16 cellular contexts compared by ENCODE assay signal in the genomic region with DNA sequence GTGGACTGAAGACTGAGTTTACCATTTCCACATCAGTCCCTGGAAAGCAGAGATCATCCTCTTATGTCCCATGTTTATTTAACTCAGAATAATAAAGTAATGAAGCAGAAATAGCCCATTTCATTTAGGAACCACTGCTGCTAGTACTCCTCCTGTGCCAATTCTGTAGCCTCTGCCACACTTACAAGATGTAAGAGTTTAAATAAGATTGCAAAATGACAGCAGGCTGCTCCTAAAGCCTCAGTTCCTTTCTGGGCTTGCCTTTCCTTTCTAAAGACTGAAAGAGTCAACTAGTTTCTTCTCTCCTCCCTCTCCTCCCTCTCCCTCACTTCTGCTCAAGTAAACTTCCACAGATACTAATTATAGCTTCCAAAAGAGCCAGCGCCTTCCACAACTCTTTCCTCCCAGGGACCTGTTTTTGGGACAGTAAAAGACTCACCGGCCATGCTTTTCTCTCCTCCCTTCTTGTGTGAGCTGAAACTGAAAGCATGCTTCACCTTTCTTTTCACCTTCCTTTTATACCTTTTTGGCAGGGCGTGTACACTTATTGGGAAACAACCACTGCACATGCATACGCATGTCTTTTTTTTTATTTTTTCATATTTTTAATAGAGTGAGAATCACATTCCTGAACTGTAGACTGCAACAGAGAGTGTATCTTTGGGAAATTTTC. TPM values are rescaled to one million over a fixed set of nuclear protein-coding genes. Genes with fewer than 3 reads are reported as not detected.
DNase-seq lines count a peak whose midpoint lies in the region; ATAC-seq and TF ChIP-seq lines count a peak whose summit lies in the region.
"Had no signal": no experiment of that assay in that cellular context is flagged by ENCODE, and none has a peak within 500 bp of the region (broad histone marks: within the 10 kb centered on the region; RNA-seq: fewer than 3 reads in every experiment).

No MANE protein-coding gene starts in this region.

- no peak overlapping the region for H4K8ac ChIP-seq in mesenchymal stem cell (ENCODE audit: low read length)

- H3K4me2 ChIP-seq in mesenchymal stem cell (ENCODE audit: low read length, poor library complexity, severe bottlenecking): no peak overlapping the region

- H2AFZ ChIP-seq in mesenchymal stem cell (ENCODE audit: low read depth, low read length): no peak overlapping the region

- H3K79me1 ChIP-seq in mesenchymal stem cell (replicated peaks; ENCODE audit: low read length, poor library complexity, severe bottlenecking): no peaks in the 10 kb centered on the region

- H3K23ac ChIP-seq in mesenchymal stem cell (ENCODE audit: low read length in 2 of 2): no peak overlapping the region

- peak; percentile 2 for DNase-seq in stimulated activated CD4-positive, alpha-beta T cell treated with anti-CD3 and anti-CD28 coated beads, Interleukin-2, amount 100 ng/mL, for 4 hours (ENCODE audit: low read depth)
- no peak for DNase-seq in stimulated activated CD4-positive, alpha-beta T cell treated with anti-CD3 and anti-CD28 coated beads, Interleukin-2, amount 100 ng/mL, for 24 hours
- DNase-seq in T-helper 17 cell (no peak), upper lobe of right lung (no peak), mesenchymal stem cell (no peak)
- DNase-seq: Kasumi-1; kidney; midbrain; NCI-H1694 treated with DMSO at 0.1 percent for 48 hours; NCI-H524; stimulated activated naive CD4-positive, alpha-beta T cell treated with Interleukin-2 at 50 U/mL for 16 hours had no signal

- H2AK5ac ChIP-seq in mesenchymal stem cell (ENCODE audit: low read length, severe bottlenecking): no peak overlapping the region

- ATAC-seq in T-helper 17 cell (peak; percentile 64), upper lobe of right lung (peak; percentile 81), HG03520 (IDR thresholded peaks at IDR 0.05; ENCODE audit: unreplicated experiment) (no peak)

- H3K27ac ChIP-seq in esophagus (ENCODE audit: low read depth in 2 of 2, low read length in 1 of 2): peak overlapping the region; percentile 23 to 41
- no peak overlapping the region for H3K27ac ChIP-seq in upper lobe of right lung
- no peak overlapping the region for H3K27ac ChIP-seq in mesenchymal stem cell (ENCODE audit: low read length, poor library complexity, severe bottlenecking)
- H3K27ac ChIP-seq: cardiac muscle cell, vagina had no signal

- 37 to 44% methylated on average over 4 of the region's 4 CpGs for WGBS in esophagus, 2 donors
- WGBS in mesenchymal stem cell: 75% methylated on average over 2 of the region's 4 CpGs

- H3K9me3 ChIP-seq in T-helper 17 cell (ENCODE audit: control insufficient read depth, low read length, poor library complexity, severe bottlenecking) (no peaks in the 10 kb centered on the region), esophagus (ENCODE audit: control insufficient read depth in 2 of 2, insufficient read depth in 1 of 2, low read depth in 1 of 2, low read length in 1 of 2) (no peaks in the 10 kb centered on the region), upper lobe of right lung (no peaks in the 10 kb centered on the region), mesenchymal stem cell (ENCODE audit: control insufficient read depth, low read length) (no peaks in the 10 kb centered on the region)
- H3K9me3 ChIP-seq: vagina had no signal

- H3K18ac ChIP-seq in mesenchymal stem cell (ENCODE audit: low read depth in 1 of 2, low read length in 2 of 2): no peak overlapping the region

- H3K4me1 ChIP-seq in esophagus (ENCODE audit: control insufficient read depth in 2 of 2, insufficient read depth in 2 of 2, low read length in 1 of 2) (no peaks in the 10 kb centered on the region), upper lobe of right lung (no peaks in the 10 kb centered on the region), mesenchymal stem cell (ENCODE audit: control insufficient read depth, insufficient read depth, low read depth, low read length) (no peaks in the 10 kb centered on the region)
- H3K4me1 ChIP-seq: vagina had no signal

- H3K4me3 ChIP-seq in esophagus (ENCODE audit: low read depth in 1 of 2, low read length in 2 of 2): peak overlapping the region in 1 of 2 donors; percentile 48
- H3K4me3 ChIP-seq in upper lobe of right lung: no peak overlapping the region
- H3K4me3 ChIP-seq in mesenchymal stem cell (ENCODE audit: insufficient read depth in 1 of 2, low read depth in 1 of 2, low read length in 2 of 2): no peak overlapping the region
- H3K4me3 ChIP-seq: cardiac muscle cell had no signal

- intact Hi-C loops in upper lobe of right lung (cut with DNase I): no loop called here

- no peak overlapping the region for H2BK120ac ChIP-seq in mesenchymal stem cell (ENCODE audit: low read depth, low read length)

- H3K4me3 Mint-ChIP-seq in T-helper 17 cell: peak overlapping the region; percentile 93

- H4K91ac ChIP-seq in mesenchymal stem cell (ENCODE audit: low read length): no peak overlapping the region

- H3K36me3 Mint-ChIP-seq in T-helper 17 cell (ENCODE audit: low read depth): peaks cover 7% of the 10 kb centered on the region

- no peaks in the 10 kb centered on the region for H3K27me3 ChIP-seq in esophagus (ENCODE audit: control insufficient read depth in 1 of 2, insufficient read depth in 2 of 2, low read length in 2 of 2)
- H3K27me3 ChIP-seq in upper lobe of right lung: no peaks in the 10 kb centered on the region
- no peaks in the 10 kb centered on the region for H3K27me3 ChIP-seq in mesenchymal stem cell (ENCODE audit: control insufficient read depth in 1 of 2, insufficient read depth in 1 of 2, low read length in 2 of 2)
- H3K27me3 ChIP-seq: cardiac muscle cell, vagina had no signal

- no peak overlapping the region for H3K9ac ChIP-seq in mesenchymal stem cell (ENCODE audit: low read length)

- no peak overlapping the region for H2BK15ac ChIP-seq in mesenchymal stem cell (ENCODE audit: low read depth, poor library complexity, severe bottlenecking)

- peaks cover 6% of the 10 kb centered on the region for H3K27me3 Mint-ChIP-seq in T-helper 17 cell

- H3K4ac ChIP-seq in mesenchymal stem cell (ENCODE audit: low read depth in 1 of 2, low read length in 2 of 2): no peak overlapping the region

- H3K27ac Mint-ChIP-seq in T-helper 17 cell: peak overlapping the region; percentile 93

- H2BK5ac ChIP-seq in mesenchymal stem cell (ENCODE audit: low read depth, low read length, poor library complexity, severe bottlenecking): no peak overlapping the region

- H2BK12ac ChIP-seq in mesenchymal stem cell (ENCODE audit: low read length in 2 of 2): no peak overlapping the region

- peaks cover 29% of the 10 kb centered on the region for H3K4me1 Mint-ChIP-seq in T-helper 17 cell

- no peak overlapping the region for H3K14ac ChIP-seq in mesenchymal stem cell (ENCODE audit: low read length in 2 of 2)

- H3K36me3 ChIP-seq in esophagus (ENCODE audit: control insufficient read depth in 2 of 2, insufficient read depth in 2 of 2, low read length in 1 of 2): no peaks in the 10 kb centered on the region
- no peaks in the 10 kb centered on the region for H3K36me3 ChIP-seq in upper lobe of right lung
- no peaks in the 10 kb centered on the region for H3K36me3 ChIP-seq in mesenchymal stem cell (ENCODE audit: control insufficient read depth in 1 of 2, insufficient read depth in 2 of 2, low read depth in 1 of 2, low read length in 2 of 2)
- H3K36me3 ChIP-seq: cardiac muscle cell, vagina had no signal

- TF ChIP-seq CTCF in upper lobe of right lung (IDR thresholded peaks at IDR 0.05): no peak

RNA-seq across cellular contexts. Expression of a gene that starts 26.1 kb away (rescaled TPM):
- 10 to 100 TPM; 49.1 to 55.4 TPM for total RNA-seq in T-helper 17 cell
- polyA plus RNA-seq in esophagus: 10 to 100 TPM; 21.9 to 32.7 TPM
- total RNA-seq in upper lobe of right lung: 74.0 TPM
- 509 TPM for polyA plus RNA-seq in mesenchymal stem cell (2013, experiment 1 of 2)
- 497 TPM for polyA plus RNA-seq in mesenchymal stem cell (2013, experiment 2 of 2)
- total RNA-seq: cardiac muscle cell had no signal
- polyA plus RNA-seq: cardiac muscle cell had no signal

RNA-seq across cellular contexts. Expression of a gene that starts 36.3 kb away (rescaled TPM):
- total RNA-seq in T-helper 17 cell (10 to 100 TPM; 52.9 to 66.7 TPM), upper lobe of right lung (106 TPM)
- 10 to 100 TPM; 16.7 to 39.4 TPM for polyA plus RNA-seq in esophagus
- polyA plus RNA-seq in mesenchymal stem cell (2013, experiment 1 of 2): 324 TPM
- polyA plus RNA-seq in mesenchymal stem cell (2013, experiment 2 of 2): 338 TPM
- total RNA-seq: cardiac muscle cell had no signal

RNA-seq across cellular contexts. Expression of a gene that starts 48.2 kb away (rescaled TPM):
- not detected for total RNA-seq in T-helper 17 cell
- under 1 TPM in 1 of 2 donors, not detected in 1; 0.11 TPM for polyA plus RNA-seq in esophagus
- total RNA-seq in upper lobe of right lung: 1.9 TPM
- 0.55 TPM for polyA plus RNA-seq in mesenchymal stem cell (2013, experiment 1 of 2)
- 0.66 TPM for polyA plus RNA-seq in mesenchymal stem cell (2013, experiment 2 of 2)
- total RNA-seq: cardiac muscle cell, osteocyte, vagina had no signal
- polyA plus RNA-seq: cardiac muscle cell had no signal

Comparison
In these comparisons a context has a peak if more than half of its experiments do, and no peak if none do; other contexts are left out.
1. H3K27ac ChIP-seq: peak in esophagus (2 of 2); none in upper lobe of right lung (single experiment) and mesenchymal stem cell (single experiment).